In genomic region chr1:155202731-155203515, GRCh38 we compare ENCODE assay signal across 20 cellular contexts. TPM values are rescaled to one million over a fixed set of nuclear protein-coding genes. Genes with fewer than 3 reads are reported as not detected.
DNase-seq lines count a peak whose midpoint lies in the region; ATAC-seq, FAIRE-seq and TF ChIP-seq lines count a peak whose summit lies in the region.
"Had no signal": no experiment of that assay in that cellular context is flagged by ENCODE, and none has a peak within 500 bp of the region (broad histone marks: within the 10 kb centered on the region; RNA-seq: fewer than 3 reads in every experiment).

No MANE protein-coding gene starts in this region.

- no peak overlapping the region for H2AK5ac ChIP-seq in H1 (ENCODE audit: low read depth, low read length)

- POLR2A ChIA-PET in activated CD8-positive, alpha-beta T cell treated with anti-CD3 and anti-CD28 coated beads, Interleukin-2, amount 10 ng/mL, durations not matched to agents 7 days and 5 days (lab: Charles Lee), result interaction anchor here (0.6 to 3.4 kb wide), 3 partner anchors 9 to 721 kb away, joined by 3 to 10 read pairs (median 7); no protein-coding TSS in a partner anchor
- POLR2A ChIA-PET in activated CD8-positive, alpha-beta T cell treated with anti-CD3 and anti-CD28 coated beads for 36 hours (lab: Charles Lee), result interaction anchor here (1.3 kb wide), 1 partner anchor 9 kb away, joined by 7 read pairs; no protein-coding TSS in a partner anchor
- POLR2A ChIA-PET in H1 (lab: Charles Lee; ENCODE audit: partially characterized antibody), result interaction anchor here (0.6 to 19.4 kb wide), 19 partner anchors 7 to 368 kb away, joined by 3 to 512 read pairs (median 4); partner anchors contain the start of genes ENTREP3, KRTCAP2, SCAMP3 and TRIM46

- no peak overlapping the region for H4K91ac ChIP-seq in H1 (replicated peaks; ENCODE audit: insufficient read length, low read length)

- H4K20me1 ChIP-seq in H1 (replicated peaks in 1 of 2; ENCODE audit: control insufficient read depth in 1 of 2, insufficient read depth in 2 of 2, low read length in 2 of 2), result peaks cover 12 to 36% of the 10 kb centered on the region in 2 experiments
- H4K20me1 ChIP-seq in osteoblast (ENCODE audit: insufficient read depth, low read length), result no peaks in the 10 kb centered on the region
- H4K20me1 ChIP-seq: BLaER1 treated with 17β-estradiol and CSF1 and Interleukin-3, amounts not matched to agents 10 nM and 100 nM had no signal

- H3K27ac Mint-ChIP-seq in activated CD8-positive, alpha-beta T cell treated with anti-CD3 and anti-CD28 coated beads, Interleukin-2, amount 10 ng/mL, durations not matched to agents 7 days and 5 days, result peak overlapping the region; percentile 56
- no peak overlapping the region for H3K27ac Mint-ChIP-seq in activated CD8-positive, alpha-beta T cell treated with anti-CD3 and anti-CD28 coated beads for 36 hours

- no peaks in the 10 kb centered on the region for H3K9me3 Mint-ChIP-seq in activated CD8-positive, alpha-beta T cell treated with anti-CD3 and anti-CD28 coated beads, Interleukin-2, amount 10 ng/mL, durations not matched to agents 7 days and 5 days (ENCODE audit: insufficient read depth)
- H3K9me3 Mint-ChIP-seq in activated CD8-positive, alpha-beta T cell treated with anti-CD3 and anti-CD28 coated beads for 36 hours, result no peaks in the 10 kb centered on the region

- H3K18ac ChIP-seq in H1 (ENCODE audit: extremely low read depth, low read length), result no peak overlapping the region

- peaks cover 13% of the 10 kb centered on the region for H3K4me1 Mint-ChIP-seq in activated CD8-positive, alpha-beta T cell treated with anti-CD3 and anti-CD28 coated beads, Interleukin-2, amount 10 ng/mL, durations not matched to agents 7 days and 5 days (ENCODE audit: low read depth)
- peaks cover 11% of the 10 kb centered on the region for H3K4me1 Mint-ChIP-seq in activated CD8-positive, alpha-beta T cell treated with anti-CD3 and anti-CD28 coated beads for 36 hours (ENCODE audit: low read depth)

- no peak for DNase-seq in activated CD8-positive, alpha-beta T cell treated with anti-CD3 and anti-CD28 coated beads, Interleukin-2, amount 10 ng/mL, durations not matched to agents 7 days and 5 days
- DNase-seq in activated CD8-positive, alpha-beta T cell treated with anti-CD3 and anti-CD28 coated beads for 36 hours, result no peak
- DNase-seq in H1 (ENCODE audit: low read depth in 1 of 2, low spot score in 2 of 2), result no peak
- peak; percentile 66 for DNase-seq in osteoblast (ENCODE audit: insufficient read length, low spot score, missing footprints)
- DNase-seq in stimulated activated CD4-positive, alpha-beta T cell treated with anti-CD3 and anti-CD28 coated beads, Interleukin-2, amount 100 ng/mL, for 48 hours, result no peak
- DNase-seq in esophagus squamous epithelium (lab: John Stamatoyannopoulos, UW), result no peak
- DNase-seq: DND-41, HCEC 1CT, Kasumi-1, MM.1S, NCI-H1105, NCI-H1694 treated with DMSO at 0.1 percent for 48 hours, NCI-H2107, NCI-H2227 treated with DMSO at 0.1 percent for 48 hours, NCI-H524 had no signal

- H3K4me1 ChIP-seq in HUES48 (ENCODE audit: control insufficient read depth, insufficient read depth, low read length) (peaks cover 9% of the 10 kb centered on the region), H1 (replicated peaks in 1 of 4; ENCODE audit: control insufficient read depth in 3 of 4, insufficient read depth in 4 of 4, low read length in 3 of 4) (peaks cover under 1 to 17% (median 11%) of the 10 kb centered on the region in 4 experiments), osteoblast (ENCODE audit: insufficient read depth, low read length) (peaks cover 13% of the 10 kb centered on the region), esophagus squamous epithelium (peaks cover 14 to 18% (median 16%) of the 10 kb centered on the region in 3 donors)

- H2BK120ac ChIP-seq in H1 (replicated peaks; ENCODE audit: low read depth, low read length), result no peak overlapping the region

- no peak overlapping the region for H2BK20ac ChIP-seq in H1 (ENCODE audit: low read length)

- TF ChIP-seq CTCF in activated CD8-positive, alpha-beta T cell treated with anti-CD3 and anti-CD28 coated beads for 36 hours (IDR thresholded peaks at IDR 0.05), result no peak
- TF ChIP-seq CTCF in H1 (IDR thresholded peaks at IDR 0.05; ENCODE audit: control extremely low read depth in 1 of 3, insufficient read depth in 1 of 3, low read depth in 1 of 3, low read length in 3 of 3), result no peak
- TF ChIP-seq CTCF in osteoblast (IDR thresholded peaks at IDR 0.05; ENCODE audit: extremely low read depth, low read depth, low read length), result no peak
- no peak for TF ChIP-seq CTCF in esophagus squamous epithelium (IDR thresholded peaks at IDR 0.05)

- CTCF ChIA-PET in activated CD8-positive, alpha-beta T cell treated with anti-CD3 and anti-CD28 coated beads, Interleukin-2, amount 10 ng/mL, durations not matched to agents 7 days and 5 days (lab: Charles Lee), result interaction anchor here (0.9 to 7.5 kb wide), 5 partner anchors 9 to 48 kb away, joined by 3 to 134 read pairs (median 6); partner anchors contain the start of gene KRTCAP2
- CTCF ChIA-PET in activated CD8-positive, alpha-beta T cell treated with anti-CD3 and anti-CD28 coated beads for 36 hours (lab: Charles Lee), result interaction anchor here (2.0 kb wide), 1 partner anchor 48 kb away, joined by 14 read pairs; no protein-coding TSS in a partner anchor
- CTCF ChIA-PET in H1 (lab: Charles Lee; ENCODE audit: partially characterized antibody), result interaction anchor here (0.9 to 1.8 kb wide), 7 partner anchors 8 to 48 kb away, joined by 3 to 8 read pairs (median 4); no protein-coding TSS in a partner anchor

- TF ChIP-seq RAD21 in H1 (IDR thresholded peaks at IDR 0.05 in 1 of 2, conservative IDR thresholded peaks at IDR 0.05 in 1 of 2; ENCODE audit: low read depth in 2 of 2, low read length in 2 of 2), result no peak

- no peaks in the 10 kb centered on the region for H3K9me3 ChIP-seq in HUES48 (ENCODE audit: control insufficient read depth, insufficient read depth, low read length)
- no peaks in the 10 kb centered on the region for H3K9me3 ChIP-seq in H1 (ENCODE audit: insufficient read depth in 2 of 2, low read depth in 1 of 2, low read length in 1 of 2)
- no peaks in the 10 kb centered on the region for H3K9me3 ChIP-seq in osteoblast (ENCODE audit: low read depth, low read length)
- H3K9me3 ChIP-seq in esophagus squamous epithelium, result no peaks in the 10 kb centered on the region
- H3K9me3 ChIP-seq: BLaER1 treated with 17β-estradiol and CSF1 and Interleukin-3, amounts not matched to agents 10 nM and 100 nM had no signal

- intact Hi-C loops in activated CD8-positive, alpha-beta T cell treated with anti-CD3 and anti-CD28 coated beads for 36 hours (cut with micrococcal nuclease), result no loop called here
- intact Hi-C loops in esophagus squamous epithelium (cut with DNase I), result no loop called here

- no peaks in the 10 kb centered on the region for H3K27me3 Mint-ChIP-seq in activated CD8-positive, alpha-beta T cell treated with anti-CD3 and anti-CD28 coated beads, Interleukin-2, amount 10 ng/mL, durations not matched to agents 7 days and 5 days (ENCODE audit: low read depth)
- H3K27me3 Mint-ChIP-seq in activated CD8-positive, alpha-beta T cell treated with anti-CD3 and anti-CD28 coated beads for 36 hours, result no peaks in the 10 kb centered on the region

- no peak overlapping the region for H3K56ac ChIP-seq in H1 (replicated peaks; ENCODE audit: insufficient read length, low read depth, low read length)

- TF ChIP-seq EP300 in H1 (IDR thresholded peaks at IDR 0.05; ENCODE audit: borderline replicate concordance in 1 of 2, low read depth in 2 of 2, low read length in 2 of 2), result no peak

- no peak overlapping the region for H2BK15ac ChIP-seq in H1 (ENCODE audit: low read length)

- H3K79me1 ChIP-seq in H1 (ENCODE audit: low read depth, low read length), result peaks cover 11% of the 10 kb centered on the region

- H3K79me2 ChIP-seq in H1 (ENCODE audit: control insufficient read depth in 1 of 2, insufficient read depth in 2 of 2, low read length in 2 of 2), result peaks cover 0 to 7% of the 10 kb centered on the region in 2 experiments; a peak in 1 of 4 replicates
- peaks cover 5% of the 10 kb centered on the region for H3K79me2 ChIP-seq in osteoblast (ENCODE audit: insufficient read depth, low read length)

- TF ChIP-seq POLR2A in H1 (IDR thresholded peaks at IDR 0.05; ENCODE audit: control extremely low read depth in 1 of 2, low read depth in 2 of 2, low read length in 2 of 2) (no peak), esophagus squamous epithelium (IDR thresholded peaks at IDR 0.05) (no peak)

- no peak overlapping the region for H3K9ac ChIP-seq in HUES48 (ENCODE audit: low read depth, low read length)
- H3K9ac ChIP-seq in H1 (replicated peaks in 1 of 4; ENCODE audit: extremely low read depth in 1 of 4, low read depth in 3 of 4, low read length in 3 of 4), result no peak overlapping the region

- peaks cover 4% of the 10 kb centered on the region; the same call in 1 of the 2 replicates for H3K23me2 ChIP-seq in H1 (ENCODE audit: low read depth, low read length)

- peaks cover 58% of the 10 kb centered on the region for H3K36me3 ChIP-seq in HUES48 (ENCODE audit: control insufficient read depth, insufficient read depth, low read length)
- peaks cover 33 to 63% (median 51%) of the 10 kb centered on the region in 4 experiments for H3K36me3 ChIP-seq in H1 (ENCODE audit: control insufficient read depth in 2 of 4, insufficient read depth in 4 of 4, low read length in 3 of 4)
- H3K36me3 ChIP-seq in osteoblast (ENCODE audit: insufficient read depth, low read length), result peaks cover 22% of the 10 kb centered on the region
- peaks cover 0 to 39% (median 0%) of the 10 kb centered on the region in 3 donors for H3K36me3 ChIP-seq in esophagus squamous epithelium

- H3K27me3 ChIP-seq in HUES48 (ENCODE audit: control insufficient read depth, insufficient read depth, low read length) (no peaks in the 10 kb centered on the region), H1 (replicated peaks in 1 of 4; ENCODE audit: control insufficient read depth in 3 of 4, extremely low read depth in 1 of 4, insufficient read depth in 3 of 4, low read length in 3 of 4) (peaks cover 0 to 3% (median 0%) of the 10 kb centered on the region in 4 experiments; a peak in 2 of 7 replicates), osteoblast (ENCODE audit: insufficient read depth, low read length) (no peaks in the 10 kb centered on the region), esophagus squamous epithelium (no peaks in the 10 kb centered on the region)
- H3K27me3 ChIP-seq: BLaER1 treated with 17β-estradiol and CSF1 and Interleukin-3, amounts not matched to agents 10 nM and 100 nM had no signal

- H2BK5ac ChIP-seq in H1 (ENCODE audit: low read depth, low read length), result no peak overlapping the region

- H3K36me3 Mint-ChIP-seq in activated CD8-positive, alpha-beta T cell treated with anti-CD3 and anti-CD28 coated beads, Interleukin-2, amount 10 ng/mL, durations not matched to agents 7 days and 5 days (ENCODE audit: low read depth), result no peaks in the 10 kb centered on the region
- no peaks in the 10 kb centered on the region for H3K36me3 Mint-ChIP-seq in activated CD8-positive, alpha-beta T cell treated with anti-CD3 and anti-CD28 coated beads for 36 hours (ENCODE audit: low read depth)

- H2AFZ ChIP-seq in H1 (ENCODE audit: low read length), result no peak overlapping the region
- H2AFZ ChIP-seq in osteoblast (ENCODE audit: low read length), result no peak overlapping the region

- no peak for ATAC-seq in activated CD8-positive, alpha-beta T cell treated with anti-CD3 and anti-CD28 coated beads, Interleukin-2, amount 10 ng/mL, durations not matched to agents 7 days and 5 days
- ATAC-seq in activated CD8-positive, alpha-beta T cell treated with anti-CD3 and anti-CD28 coated beads for 36 hours, result no peak
- ATAC-seq in GM21447 (IDR thresholded peaks at IDR 0.05; ENCODE audit: unreplicated experiment), result no peak

- FAIRE-seq in H1 (lab: Jason Lieb, UNC), result no peak
- FAIRE-seq: A204.1, G401.6 had no signal

- H2BK12ac ChIP-seq in H1 (ENCODE audit: low read depth, low read length), result no peak overlapping the region

- no peak overlapping the region for H3K14ac ChIP-seq in H1 (ENCODE audit: insufficient read length)

- H3K4me3 Mint-ChIP-seq in activated CD8-positive, alpha-beta T cell treated with anti-CD3 and anti-CD28 coated beads, Interleukin-2, amount 10 ng/mL, durations not matched to agents 7 days and 5 days, result no peak overlapping the region
- H3K4me3 Mint-ChIP-seq in activated CD8-positive, alpha-beta T cell treated with anti-CD3 and anti-CD28 coated beads for 36 hours, result no peak overlapping the region

- H3K4ac ChIP-seq in H1 (replicated peaks; ENCODE audit: insufficient read length, low read depth, low read length), result no peak overlapping the region

- H3K23ac ChIP-seq in H1 (ENCODE audit: insufficient read length), result no peak overlapping the region

- no peak overlapping the region for H4K8ac ChIP-seq in H1 (ENCODE audit: extremely low read depth, insufficient read depth, low read length)

- H4K5ac ChIP-seq in H1 (ENCODE audit: insufficient read length, low read depth, low read length), result no peak overlapping the region

- H3K4me2 ChIP-seq in H1 (ENCODE audit: insufficient read depth in 1 of 2, low read depth in 2 of 2, low read length in 2 of 2), result no peak overlapping the region
- H3K4me2 ChIP-seq in osteoblast (ENCODE audit: insufficient read depth, low read length), result no peak overlapping the region
- H3K4me2 ChIP-seq: BLaER1 treated with 17β-estradiol and CSF1 and Interleukin-3, amounts not matched to agents 10 nM and 100 nM had no signal

- 96% methylated on average over 19 of the region's 19 CpGs; no CpG with 5 or more reads in 1 of the 2 experiments for WGBS in H1 (ENCODE audit: extremely low coverage in 1 of 2, insufficient coverage in 1 of 2, insufficient read length in 1 of 2, insufficient replicate concordance in 2 of 2, low coverage in 1 of 2, low lambda C conversion rate in 2 of 2, missing lambda C conversion rate in 1 of 2), 2 experiments
- 72 to 90% methylated on average over 7 to 10 of the region's 19 CpGs for WGBS in esophagus squamous epithelium, 2 donors

- no peak overlapping the region for H3K4me3 ChIP-seq in HUES48 (ENCODE audit: low read depth, low read length)
- H3K4me3 ChIP-seq in H1 (ENCODE audit: extremely low read depth in 1 of 4, insufficient read depth in 2 of 4, low read depth in 3 of 4, low read length in 4 of 4), result no peak overlapping the region
- H3K4me3 ChIP-seq in osteoblast (ENCODE audit: insufficient read depth, low read length), result no peak overlapping the region
- no peak overlapping the region for H3K4me3 ChIP-seq in esophagus squamous epithelium
- H3K4me3 ChIP-seq: BLaER1 treated with 17β-estradiol and CSF1 and Interleukin-3, amounts not matched to agents 10 nM and 100 nM had no signal

- peak overlapping the region; percentile 18 for H3K27ac ChIP-seq in HUES48 (ENCODE audit: low read depth, low read length)
- no peak overlapping the region for H3K27ac ChIP-seq in H1 (ENCODE audit: low read depth, low read length)
- H3K27ac ChIP-seq in osteoblast (ENCODE audit: low read depth, low read length), result no peak overlapping the region
- no peak overlapping the region for H3K27ac ChIP-seq in esophagus squamous epithelium
- H3K27ac ChIP-seq: BLaER1 treated with 17β-estradiol and CSF1 and Interleukin-3, amounts not matched to agents 10 nM and 100 nM had no signal

RNA-seq across cellular contexts. Expression of gene THBS3, which starts 4.8 kb away (rescaled TPM):
- 10 to 100 TPM; 13.4 to 15.0 TPM for total RNA-seq in activated CD8-positive, alpha-beta T cell treated with anti-CD3 and anti-CD28 coated beads, Interleukin-2, amount 10 ng/mL, durations not matched to agents 7 days and 5 days
- 10 to 100 TPM; 11.1 to 12.0 TPM for total RNA-seq in activated CD8-positive, alpha-beta T cell treated with anti-CD3 and anti-CD28 coated beads for 36 hours
- 2.6 and 3.0 TPM in 2 replicates for total RNA-seq in H1 (2021; fragmentation: NEBNext Ultra II Directional; extraction: Animal tissue kit (Norgen Biotek cat#: 25700))
- 3.5 and 5.0 TPM in 2 replicates for polyA plus RNA-seq in H1 (2011; rRNA removed)
- polyA plus RNA-seq in H1 (2011; cell fraction: cytosol; rRNA removed), result 4.2 TPM
- 19.8 TPM for polyA plus RNA-seq in H1 (2011; cell fraction: nucleus; rRNA removed)
- polyA plus RNA-seq in H1 (2012, experiment 1 of 2), result 8.5 to 12.1 TPM (median 11.0 TPM) in 4 replicates
- polyA plus RNA-seq in H1 (2012, experiment 2 of 2), result 4.6 TPM
- polyA plus RNA-seq in H1 (2013, experiment 1 of 2), result 3.6 TPM
- 3.4 TPM for polyA plus RNA-seq in H1 (2013, experiment 2 of 2)
- 5.1 and 6.1 TPM in 2 replicates for polyA minus RNA-seq in H1 (2011; rRNA and poly(A)+ RNA removed)
- polyA minus RNA-seq in H1 (2011; cell fraction: cytosol; rRNA and poly(A)+ RNA removed), result 2.2 TPM
- 9.2 TPM for polyA minus RNA-seq in H1 (2011; cell fraction: nucleus; rRNA and poly(A)+ RNA removed)
- total RNA-seq in osteoblast (61.9 and 66.6 TPM in 2 replicates), esophagus squamous epithelium (10 to 100 TPM in 3 of 4 donors, 1 to 10 TPM in 1; 8.7 to 18.5 (median 11.1) TPM)

RNA-seq across cellular contexts. Expression of gene MTX1, which starts 5.6 kb away (rescaled TPM):
- total RNA-seq in activated CD8-positive, alpha-beta T cell treated with anti-CD3 and anti-CD28 coated beads, Interleukin-2, amount 10 ng/mL, durations not matched to agents 7 days and 5 days, result 10 to 100 TPM; 43.0 to 46.3 TPM
- total RNA-seq in activated CD8-positive, alpha-beta T cell treated with anti-CD3 and anti-CD28 coated beads for 36 hours, result 10 to 100 TPM; 59.2 to 61.0 TPM
- total RNA-seq in H1 (2021; fragmentation: NEBNext Ultra II Directional; extraction: Animal tissue kit (Norgen Biotek cat#: 25700)), result 47.9 and 55.0 TPM in 2 replicates
- polyA plus RNA-seq in H1 (2011; rRNA removed), result 131 and 161 TPM in 2 replicates
- 108 TPM for polyA plus RNA-seq in H1 (2011; cell fraction: cytosol; rRNA removed)
- polyA plus RNA-seq in H1 (2011; cell fraction: nucleus; rRNA removed), result 98.3 TPM
- polyA plus RNA-seq in H1 (2012, experiment 1 of 2), result 52.9 to 74.3 TPM (median 71.2 TPM) in 4 replicates
- 106 TPM for polyA plus RNA-seq in H1 (2012, experiment 2 of 2)
- 37.2 TPM for polyA plus RNA-seq in H1 (2013, experiment 1 of 2)
- 36.4 TPM for polyA plus RNA-seq in H1 (2013, experiment 2 of 2)
- polyA minus RNA-seq in H1 (2011; rRNA and poly(A)+ RNA removed), result 39.0 and 48.9 TPM in 2 replicates
- 31.5 TPM for polyA minus RNA-seq in H1 (2011; cell fraction: cytosol; rRNA and poly(A)+ RNA removed)
- 29.7 TPM for polyA minus RNA-seq in H1 (2011; cell fraction: nucleus; rRNA and poly(A)+ RNA removed)
- 37.4 and 42.7 TPM in 2 replicates for total RNA-seq in osteoblast
- 10 to 100 TPM; 34.0 to 59.1 (median 42.9) TPM for total RNA-seq in esophagus squamous epithelium

RNA-seq across cellular contexts. Expression of gene TRIM46, which starts 29.3 kb away (rescaled TPM):
- total RNA-seq in activated CD8-positive, alpha-beta T cell treated with anti-CD3 and anti-CD28 coated beads, Interleukin-2, amount 10 ng/mL, durations not matched to agents 7 days and 5 days, result 10 to 100 TPM; 14.6 TPM
- total RNA-seq in activated CD8-positive, alpha-beta T cell treated with anti-CD3 and anti-CD28 coated beads for 36 hours, result 1 to 10 TPM; 5.8 to 6.1 TPM
- 15.0 and 15.5 TPM in 2 replicates for total RNA-seq in H1 (2021; fragmentation: NEBNext Ultra II Directional; extraction: Animal tissue kit (Norgen Biotek cat#: 25700))
- polyA plus RNA-seq in H1 (2011; rRNA removed), result 21.6 and 34.7 TPM in 2 replicates
- 29.4 TPM for polyA plus RNA-seq in H1 (2011; cell fraction: cytosol; rRNA removed)
- 94.4 TPM for polyA plus RNA-seq in H1 (2011; cell fraction: nucleus; rRNA removed)
- polyA plus RNA-seq in H1 (2012, experiment 1 of 2), result 18.2 to 22.5 TPM (median 20.8 TPM) in 4 replicates
- 12.6 TPM for polyA plus RNA-seq in H1 (2012, experiment 2 of 2)
- 11.7 TPM for polyA plus RNA-seq in H1 (2013, experiment 1 of 2)
- 9.4 TPM for polyA plus RNA-seq in H1 (2013, experiment 2 of 2)
- 11.4 and 11.5 TPM in 2 replicates for polyA minus RNA-seq in H1 (2011; rRNA and poly(A)+ RNA removed)
- polyA minus RNA-seq in H1 (2011; cell fraction: cytosol; rRNA and poly(A)+ RNA removed), result 13.7 TPM
- 28.4 TPM for polyA minus RNA-seq in H1 (2011; cell fraction: nucleus; rRNA and poly(A)+ RNA removed)
- 3.2 and 3.3 TPM in 2 replicates for total RNA-seq in osteoblast
- total RNA-seq in esophagus squamous epithelium, result under 1 TPM in 3 of 4 donors, not detected in 1; 0.30 to 0.53 (median 0.38) TPM

RNA-seq across cellular contexts. Expression of gene KRTCAP2, which starts 29.8 kb away (rescaled TPM):
- 100 to 1,000 TPM; 170 to 190 TPM for total RNA-seq in activated CD8-positive, alpha-beta T cell treated with anti-CD3 and anti-CD28 coated beads, Interleukin-2, amount 10 ng/mL, durations not matched to agents 7 days and 5 days
- total RNA-seq in activated CD8-positive, alpha-beta T cell treated with anti-CD3 and anti-CD28 coated beads for 36 hours, result 100 to 1,000 TPM; 124 to 125 TPM
- total RNA-seq in H1 (2021; fragmentation: NEBNext Ultra II Directional; extraction: Animal tissue kit (Norgen Biotek cat#: 25700)), result 146 TPM in 2 replicates
- 317 and 419 TPM in 2 replicates for polyA plus RNA-seq in H1 (2011; rRNA removed)
- 199 TPM for polyA plus RNA-seq in H1 (2011; cell fraction: cytosol; rRNA removed)
- polyA plus RNA-seq in H1 (2011; cell fraction: nucleus; rRNA removed), result 287 TPM
- 150 to 268 TPM (median 247 TPM) in 4 replicates for polyA plus RNA-seq in H1 (2012, experiment 1 of 2)
- polyA plus RNA-seq in H1 (2012, experiment 2 of 2), result 705 TPM
- 290 TPM for polyA plus RNA-seq in H1 (2013, experiment 1 of 2)
- 399 TPM for polyA plus RNA-seq in H1 (2013, experiment 2 of 2)
- 107 and 146 TPM in 2 replicates for polyA minus RNA-seq in H1 (2011; rRNA and poly(A)+ RNA removed)
- 86.3 TPM for polyA minus RNA-seq in H1 (2011; cell fraction: cytosol; rRNA and poly(A)+ RNA removed)
- 82.9 TPM for polyA minus RNA-seq in H1 (2011; cell fraction: nucleus; rRNA and poly(A)+ RNA removed)
- total RNA-seq in osteoblast (112 and 117 TPM in 2 replicates), esophagus squamous epithelium (100 to 1,000 TPM in 1 of 4 donors, 10 to 100 TPM in 3; 70.8 to 122 (median 73.8) TPM)

RNA-seq across cellular contexts. Expression of gene ENTREP3, which starts 52.4 kb away (rescaled TPM):
- total RNA-seq in activated CD8-positive, alpha-beta T cell treated with anti-CD3 and anti-CD28 coated beads, Interleukin-2, amount 10 ng/mL, durations not matched to agents 7 days and 5 days, result 10 to 100 TPM; 29.3 to 29.7 TPM
- 10 to 100 TPM; 41.1 to 42.2 TPM for total RNA-seq in activated CD8-positive, alpha-beta T cell treated with anti-CD3 and anti-CD28 coated beads for 36 hours
- 52.2 and 55.4 TPM in 2 replicates for total RNA-seq in H1 (2021; fragmentation: NEBNext Ultra II Directional; extraction: Animal tissue kit (Norgen Biotek cat#: 25700))
- polyA plus RNA-seq in H1 (2011; rRNA removed), result 22.8 and 39.1 TPM in 2 replicates
- polyA plus RNA-seq in H1 (2011; cell fraction: cytosol; rRNA removed), result 16.5 TPM
- polyA plus RNA-seq in H1 (2011; cell fraction: nucleus; rRNA removed), result 58.2 TPM
- polyA plus RNA-seq in H1 (2012, experiment 1 of 2), result 39.5 to 52.0 TPM (median 47.1 TPM) in 4 replicates
- polyA plus RNA-seq in H1 (2012, experiment 2 of 2), result 47.8 TPM
- polyA plus RNA-seq in H1 (2013, experiment 1 of 2), result 38.5 TPM
- polyA plus RNA-seq in H1 (2013, experiment 2 of 2), result 41.8 TPM
- 8.3 and 11.1 TPM in 2 replicates for polyA minus RNA-seq in H1 (2011; rRNA and poly(A)+ RNA removed)
- 22.6 TPM for polyA minus RNA-seq in H1 (2011; cell fraction: cytosol; rRNA and poly(A)+ RNA removed)
- 19.6 TPM for polyA minus RNA-seq in H1 (2011; cell fraction: nucleus; rRNA and poly(A)+ RNA removed)
- total RNA-seq in osteoblast (6.5 and 7.7 TPM in 2 replicates), esophagus squamous epithelium (10 to 100 TPM; 10.5 to 27.9 (median 16.1) TPM)
